ENCODE assay signal across 24 cellular contexts in the genomic region with DNA sequence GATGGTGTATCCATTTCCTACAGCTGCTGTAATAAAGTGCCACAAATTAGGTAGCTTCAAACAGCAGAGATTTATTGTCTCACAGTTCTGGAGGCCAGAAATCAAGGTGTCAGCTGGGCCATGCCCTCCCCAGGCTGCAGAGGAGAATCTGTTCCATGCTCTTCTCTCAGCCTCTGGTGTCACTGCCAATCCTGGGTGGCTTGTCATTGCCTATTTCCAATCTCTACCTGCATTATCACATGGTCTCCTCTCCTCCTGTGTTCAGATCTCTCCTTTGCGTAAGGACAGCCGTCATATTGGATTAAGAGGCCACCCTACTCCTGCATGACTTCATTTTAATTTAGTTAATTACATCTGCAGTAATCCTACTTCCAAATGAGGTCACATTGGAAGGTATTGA.
"Had no signal": no experiment of that assay in that cellular context is flagged by ENCODE, and none has a peak within 500 bp of the region (broad histone marks: within the 10 kb centered on the region; RNA-seq: fewer than 3 reads in every experiment).

No MANE protein-coding gene starts in this region.

- H3K9me3 ChIP-seq: esophagus squamous epithelium, gastrocnemius medialis, heart right ventricle, left ventricle myocardium inferior, lower lobe of right lung had no signal

- DNase-seq: dermis blood vessel endothelial cell; dorsolateral prefrontal cortex; effector CD4-positive, alpha-beta T cell; effector memory CD4-positive, alpha-beta T cell; esophagus squamous epithelium; foreskin fibroblast; foreskin melanocyte; gastrocnemius medialis; glutamatergic neuron; head of caudate nucleus; heart right ventricle; hippocampal formation; left cardiac atrium; left ventricle myocardium inferior; lower lobe of right lung; mesendoderm; midbrain; naive thymus-derived CD4-positive, alpha-beta T cell had no signal

- H3K4me3 ChIP-seq: coronary artery, dorsolateral prefrontal cortex, esophagus squamous epithelium, gastrocnemius medialis, heart right ventricle, left ventricle myocardium inferior, lower lobe of right lung had no signal

- ATAC-seq: gastrocnemius medialis; heart right ventricle; left cardiac atrium; left lobe of liver; lower lobe of right lung; naive thymus-derived CD4-positive, alpha-beta T cell had no signal

- H3K36me3 ChIP-seq: esophagus squamous epithelium, gastrocnemius medialis, heart right ventricle, left ventricle myocardium inferior, lower lobe of right lung had no signal

- H3K4me1 ChIP-seq: esophagus squamous epithelium, gastrocnemius medialis, heart right ventricle, lower lobe of right lung had no signal

- FAIRE-seq: colon, endothelial cell of umbilical vein, islet of Langerhans, keratinocyte had no signal

- H3K27me3 ChIP-seq: gastrocnemius medialis had no signal

- H3K27ac ChIP-seq: coronary artery, dorsolateral prefrontal cortex, esophagus squamous epithelium, gastrocnemius medialis, heart right ventricle, left ventricle myocardium inferior, lower lobe of right lung had no signal
